1 cellular context compared by ENCODE assay signal in genomic region chr6:7542878-7543394, GRCh38.
A peak's percentile ranks its signal among the peaks of the same experiment; 100 is the strongest.
TF ChIP-seq lines count a peak whose summit lies in the region.

No MANE protein-coding gene starts in this region.

TF ChIP-seq in HepG2, 621 proteins besides CTCF, POLR2A, EP300 and RAD21 (continued from another document and continues in another):
- TF ChIP-seq ZNF574 (CRISPR knock-in tag; IDR thresholded peaks at IDR 0.05) (peak; percentile 64; the same call in 1 of the 2 replicates), RFXANK (CRISPR knock-in tag; IDR thresholded peaks at IDR 0.05) (0 out of 2 replicates have a peak, but pooled peaks have one; percentile 45), KLF15 (CRISPR knock-in tag; IDR thresholded peaks at IDR 0.05; ENCODE audit: borderline replicate concordance) (peak; percentile 45; the same call in 1 of the 2 replicates), ATF5 (CRISPR knock-in tag; IDR thresholded peaks at IDR 0.05; ENCODE audit: low read depth) (no peak), EED (CRISPR knock-in tag; IDR thresholded peaks at IDR 0.05) (no peak; the same call in 1 of the 2 replicates), NFE2 (CRISPR knock-in tag; IDR thresholded peaks at IDR 0.05) (no peak), ATF7 (IDR thresholded peaks at IDR 0.05) (no peak), ATF7 (CRISPR knock-in tag; IDR thresholded peaks at IDR 0.05) (0 out of 2 replicates have a peak, but pooled peaks have one; percentile 27), CENPT (CRISPR knock-in tag; IDR thresholded peaks at IDR 0.05; ENCODE audit: low read depth) (no peak), SMAD9 (CRISPR knock-in tag; IDR thresholded peaks at IDR 0.05) (0 out of 2 replicates have a peak, but pooled peaks have one; percentile 13), USF2 (IDR thresholded peaks at IDR 0.05; ENCODE audit: low read depth, low read length) (peak; percentile 63), USF2 (CRISPR knock-in tag; IDR thresholded peaks at IDR 0.05; ENCODE audit: borderline replicate concordance) (peak; percentile 73; the same call in 1 of the 2 replicates), ZNF766 (CRISPR knock-in tag; IDR thresholded peaks at IDR 0.05; ENCODE audit: borderline replicate concordance) (no peak), ASH2L (IDR thresholded peaks at IDR 0.05; ENCODE audit: insufficient read length, low read depth, low read length) (no peak), ZNF513 (CRISPR knock-in tag; conservative IDR thresholded peaks at IDR 0.05) (no peak), CREM (IDR thresholded peaks at IDR 0.05) (peak; percentile 76; the same call in 1 of the 2 replicates), CREM (CRISPR knock-in tag; IDR thresholded peaks at IDR 0.05) (no peak), TOE1 (CRISPR knock-in tag; IDR thresholded peaks at IDR 0.05) (no peak; the same call in 1 of the 2 replicates), ZNF430 (CRISPR knock-in tag; IDR thresholded peaks at IDR 0.05) (peak; percentile 60; the same call in 1 of the 2 replicates), TBX3 (IDR thresholded peaks at IDR 0.05; ENCODE audit: borderline replicate concordance) (no peak), ZNF580 (CRISPR knock-in tag; IDR thresholded peaks at IDR 0.05; ENCODE audit: borderline replicate concordance, low read depth) (peak; percentile 75; the same call in 1 of the 2 replicates), ZNF577 (CRISPR knock-in tag; IDR thresholded peaks at IDR 0.05; ENCODE audit: borderline replicate concordance, low read depth) (no peak), ZNF816 (CRISPR knock-in tag; IDR thresholded peaks at IDR 0.05; ENCODE audit: borderline replicate concordance) (no peak), GRHL1 (CRISPR knock-in tag; conservative IDR thresholded peaks at IDR 0.05) (no peak), ZNF367 (CRISPR knock-in tag; IDR thresholded peaks at IDR 0.05; ENCODE audit: borderline replicate concordance) (peak; percentile 78; the same call in 1 of the 2 replicates), ZNF547 (CRISPR knock-in tag; IDR thresholded peaks at IDR 0.05) (no peak; the same call in 1 of the 2 replicates), ZNF142 (CRISPR knock-in tag; IDR thresholded peaks at IDR 0.05) (peak; percentile 61; the same call in 1 of the 2 replicates), MYC (CRISPR knock-in tag; IDR thresholded peaks at IDR 0.05; ENCODE audit: borderline replicate concordance) (peak; percentile 83; the same call in 1 of the 2 replicates), KLF11 (CRISPR knock-in tag; IDR thresholded peaks at IDR 0.05) (peak; percentile 88), ZNF615 (CRISPR knock-in tag; IDR thresholded peaks at IDR 0.05; ENCODE audit: borderline replicate concordance) (no peak), THAP7 (CRISPR knock-in tag; IDR thresholded peaks at IDR 0.05) (no peak), ZNF343 (CRISPR knock-in tag; IDR thresholded peaks at IDR 0.05) (no peak), ZNF704 (CRISPR knock-in tag; IDR thresholded peaks at IDR 0.05; ENCODE audit: borderline replicate concordance) (peak; percentile 66; the same call in 1 of the 2 replicates), ZNF784 (CRISPR knock-in tag; IDR thresholded peaks at IDR 0.05; ENCODE audit: borderline replicate concordance) (peak; percentile 75; the same call in 1 of the 2 replicates), SNRNP70 (IDR thresholded peaks at IDR 0.05; ENCODE audit: low read depth, low read length) (no peak), SP1 (IDR thresholded peaks at IDR 0.05) (no peak), SP1 (CRISPR knock-in tag; IDR thresholded peaks at IDR 0.05) (peak; percentile 44; the same call in 1 of the 2 replicates), ZNF616 (CRISPR knock-in tag; IDR thresholded peaks at IDR 0.05; ENCODE audit: low read depth) (no peak), IKZF4 (CRISPR knock-in tag; IDR thresholded peaks at IDR 0.05; ENCODE audit: borderline replicate concordance, low read depth, not compliant biosample characterization) (no peak), NFIC (IDR thresholded peaks at IDR 0.05; ENCODE audit: low read length) (no peak), KAT7 (CRISPR knock-in tag; IDR thresholded peaks at IDR 0.05; ENCODE audit: borderline replicate concordance) (0 out of 2 replicates have a peak, but pooled peaks have one; percentile 45), MED1 (CRISPR knock-in tag; IDR thresholded peaks at IDR 0.05) (peak; percentile 90), ZNF720 (CRISPR knock-in tag; IDR thresholded peaks at IDR 0.05) (no peak), JUNB (CRISPR knock-in tag; IDR thresholded peaks at IDR 0.05; ENCODE audit: borderline replicate concordance) (no peak), MAFF (IDR thresholded peaks at IDR 0.05; ENCODE audit: low read depth, low read length) (no peak), MLLT10 (CRISPR knock-in tag; IDR thresholded peaks at IDR 0.05) (no peak), HNRNPH1 (optimal IDR thresholded peaks at IDR 0.05; ENCODE audit: low read depth, low read length) (no peak), ELF1 (CRISPR knock-in tag; IDR thresholded peaks at IDR 0.05) (no peak), ZNF350 (CRISPR knock-in tag; IDR thresholded peaks at IDR 0.05; ENCODE audit: borderline replicate concordance, low read depth) (no peak)
